In genomic region chr1:73674945-73675561, GRCh38 we compare ENCODE assay signal across 9 cellular contexts.
DNase-seq lines count a peak whose midpoint lies in the region; ATAC-seq, FAIRE-seq and TF ChIP-seq lines count a peak whose summit lies in the region.
"Had no signal": no experiment of that assay in that cellular context is flagged by ENCODE, and none has a peak within 500 bp of the region (broad histone marks: within the 10 kb centered on the region; RNA-seq: fewer than 3 reads in every experiment).

No MANE protein-coding gene starts in this region.

- no peaks in the 10 kb centered on the region for H3K36me3 Mint-ChIP-seq in activated CD4-positive, alpha-beta T cell treated with anti-CD3 and anti-CD28 coated beads for 36 hours (ENCODE audit: low read depth)

- TF ChIP-seq RAD21 in GM12878 (IDR thresholded peaks at IDR 0.05; ENCODE audit: insufficient read depth, low read depth, low read length): peak; percentile 47; the same call in 1 of the 2 replicates

- no peaks in the 10 kb centered on the region for H3K36me3 ChIP-seq in GM06990 (ENCODE audit: control insufficient read depth, insufficient read depth, low read length)
- no peaks in the 10 kb centered on the region for H3K36me3 ChIP-seq in GM12878 (ENCODE audit: control insufficient read depth in 2 of 2, insufficient read depth in 2 of 2, low read length in 1 of 2)
- H3K36me3 ChIP-seq in mucosa of descending colon (ENCODE audit: low read depth): no peaks in the 10 kb centered on the region
- H3K36me3 ChIP-seq: SJCRH30 had no signal

- H2AFZ ChIP-seq in GM12878 (ENCODE audit: control insufficient read depth, low read depth, low read length): no peak overlapping the region

- H4K20me1 ChIP-seq in GM12878 (ENCODE audit: control insufficient read depth, insufficient read depth): no peaks in the 10 kb centered on the region

- TF ChIP-seq POLR2A in GM12878 (IDR thresholded peaks at IDR 0.05; ENCODE audit: low read depth, low read length): no peak

- in situ Hi-C loops in GM12878 (cut with MboI): no loop called here

- no peaks in the 10 kb centered on the region for H3K9me3 ChIP-seq in GM12878 (replicated peaks; ENCODE audit: control insufficient read depth, insufficient read depth, low read length)
- no peaks in the 10 kb centered on the region for H3K9me3 ChIP-seq in mucosa of descending colon
- H3K9me3 ChIP-seq: SJCRH30 had no signal

- no peak overlapping the region for H3K4me2 ChIP-seq in GM12878 (ENCODE audit: control insufficient read depth, insufficient read depth)

- DNase-seq in GM06990 (ENCODE audit: extremely low read depth, insufficient read length) (no peak), NCI-H2029 treated with DMSO at 0.1 percent for 48 hours (lab: John Stamatoyannopoulos, UW) (peak; percentile 17), GM12878 (ENCODE audit: low read depth, low spot score) (no peak), mucosa of descending colon (no peak), nucleus accumbens (lab: John Stamatoyannopoulos, UW) (no peak)
- DNase-seq in stimulated activated CD4-positive, alpha-beta T cell treated with anti-CD3 and anti-CD28 coated beads, Interleukin-2, amount 100 ng/mL, for 24 hours: no peak
- DNase-seq in activated CD4-positive, alpha-beta T cell treated with anti-CD3 and anti-CD28 coated beads for 36 hours: no peak

- RAD21 ChIA-PET in GM12878 (lab: Charles Lee; ENCODE audit: unreplicated experiment): interaction anchor here (1.3 kb wide), 1 partner anchor 19 kb away, joined by 3 read pairs; no protein-coding TSS in a partner anchor

- H3K27me3 Mint-ChIP-seq in activated CD4-positive, alpha-beta T cell treated with anti-CD3 and anti-CD28 coated beads for 36 hours: no peaks in the 10 kb centered on the region

- ATAC-seq in HG02610 (IDR thresholded peaks at IDR 0.05; ENCODE audit: unreplicated experiment) (peak; percentile 87), GM12878 (peak; percentile 76), mucosa of descending colon (peak; percentile 47)
- no peak for ATAC-seq in activated CD4-positive, alpha-beta T cell treated with anti-CD3 and anti-CD28 coated beads for 36 hours

- no peak overlapping the region for H3K4me3 Mint-ChIP-seq in activated CD4-positive, alpha-beta T cell treated with anti-CD3 and anti-CD28 coated beads for 36 hours

- intact Hi-C loops in GM12878 (cut with micrococcal nuclease; ENCODE audit: unreplicated experiment) (no loop called here), mucosa of descending colon (cut with DNase I, micrococcal nuclease) (no loop called here)
- intact Hi-C loops in activated CD4-positive, alpha-beta T cell treated with anti-CD3 and anti-CD28 coated beads for 36 hours (cut with DNase I, micrococcal nuclease): no loop called here

- SMC1A ChIA-PET in GM12878 (lab: Charles Lee; ENCODE audit: uncharacterized antibody, unreplicated experiment): interaction anchor here (0.8 to 1.4 kb wide), 4 partner anchors 11 to 324 kb away, joined by 3 to 4 read pairs (median 3); no protein-coding TSS in a partner anchor

- POLR2A ChIA-PET in GM12878 (lab: Charles Lee): no interaction called here
- POLR2A ChIA-PET in activated CD4-positive, alpha-beta T cell treated with anti-CD3 and anti-CD28 coated beads for 36 hours (lab: Charles Lee): no interaction called here

- TF ChIP-seq CTCF in GM06990 (IDR thresholded peaks at IDR 0.05; ENCODE audit: insufficient read depth, low read length, poor library complexity, severe bottlenecking): peak; percentile 52
- TF ChIP-seq CTCF in GM12878 (IDR thresholded peaks at IDR 0.05 in 2 of 3, conservative IDR thresholded peaks at IDR 0.05 in 1 of 3; ENCODE audit: control insufficient read depth in 2 of 3, extremely low read depth in 1 of 3, insufficient read depth in 1 of 3, low read depth in 3 of 3, low read length in 3 of 3): peak; percentile 40 to 51 (median 41); a peak in 3 of 6 replicates
- TF ChIP-seq CTCF in mucosa of descending colon (IDR thresholded peaks at IDR 0.05): no peak

- BruUV-seq in GM12878 (replicated peaks; lab: Mats Ljungman, UMichigan): no TSS peak

- no peak for TF ChIP-seq EP300 in GM12878 (IDR thresholded peaks at IDR 0.05; ENCODE audit: borderline replicate concordance in 1 of 2, control insufficient read depth in 1 of 2, low read depth in 2 of 2, low read length in 2 of 2)

- no peaks in the 10 kb centered on the region for H3K9me3 Mint-ChIP-seq in activated CD4-positive, alpha-beta T cell treated with anti-CD3 and anti-CD28 coated beads for 36 hours (ENCODE audit: low read depth)

- H3K27ac Mint-ChIP-seq in activated CD4-positive, alpha-beta T cell treated with anti-CD3 and anti-CD28 coated beads for 36 hours: no peak overlapping the region

- WGBS in GM12878 (ENCODE audit: insufficient coverage, insufficient replicate concordance, low lambda C conversion rate, missing lambda C conversion rate): 2% methylated on average over 2 of the region's 2 CpGs

- H3K27ac ChIP-seq in GM12878 (ENCODE audit: control insufficient read depth, insufficient read depth): no peak overlapping the region
- H3K27ac ChIP-seq: SJCRH30 had no signal

- no peaks in the 10 kb centered on the region for H3K79me2 ChIP-seq in GM12878 (ENCODE audit: control insufficient read depth, insufficient read depth, low read length)

- H3K4me1 ChIP-seq in GM12878 (ENCODE audit: control insufficient read depth, insufficient read depth, low read length) (no peaks in the 10 kb centered on the region), mucosa of descending colon (ENCODE audit: low read depth) (no peaks in the 10 kb centered on the region)
- H3K4me1 ChIP-seq: SJCRH30 had no signal

- no peak overlapping the region for H3K9ac ChIP-seq in GM12878 (ENCODE audit: control insufficient read depth, insufficient read depth, low read length)

- H3K4me3 ChIP-seq in GM06990 (replicated peaks; ENCODE audit: low read depth, low read length) (no peak overlapping the region), GM12878 (no peak overlapping the region), mucosa of descending colon (no peak overlapping the region)
- H3K4me3 ChIP-seq: SJCRH30 had no signal

- CTCF ChIA-PET in GM12878 (lab: Yijun Ruan, JAX): interaction anchor here (0.6 to 2.0 kb wide), 13 partner anchors 13 to 342 kb away, joined by 3 to 11 read pairs (median 4); no protein-coding TSS in a partner anchor
- CTCF ChIA-PET in activated CD4-positive, alpha-beta T cell treated with anti-CD3 and anti-CD28 coated beads for 36 hours (lab: Charles Lee): interaction anchor here (0.8 to 1.8 kb wide), 3 partner anchors 14 to 24 kb away, joined by 3 to 5 read pairs (median 3); no protein-coding TSS in a partner anchor

- no peaks in the 10 kb centered on the region for H3K4me1 Mint-ChIP-seq in activated CD4-positive, alpha-beta T cell treated with anti-CD3 and anti-CD28 coated beads for 36 hours

- peak; percentile 89 for FAIRE-seq in GM12878 (lab: Jason Lieb, UNC)

- H3K27me3 ChIP-seq in GM06990 (replicated peaks; ENCODE audit: control insufficient read depth, insufficient read depth, low read length) (no peaks in the 10 kb centered on the region), GM12878 (replicated peaks in 1 of 2; ENCODE audit: control insufficient read depth in 2 of 2, insufficient read depth in 2 of 2, low read length in 1 of 2) (no peaks in the 10 kb centered on the region)
- H3K27me3 ChIP-seq: SJCRH30 had no signal

TF ChIP-seq in GM12878, 131 proteins besides CTCF, POLR2A, EP300 and RAD21:
- TF ChIP-seq SMC3 (IDR thresholded peaks at IDR 0.05; ENCODE audit: borderline replicate concordance, low read length) (peak; percentile 38; the same call in 1 of the 2 replicates), CREB1 (IDR thresholded peaks at IDR 0.05; ENCODE audit: low read depth) (no peak), GABPA (IDR thresholded peaks at IDR 0.05; ENCODE audit: low read depth) (no peak), POU2F2 (IDR thresholded peaks at IDR 0.05; ENCODE audit: borderline replicate concordance, low read depth, low read length) (no peak), HDAC2 (IDR thresholded peaks at IDR 0.05) (no peak), ZNF217 (IDR thresholded peaks at IDR 0.05) (no peak), SIN3A (IDR thresholded peaks at IDR 0.05; ENCODE audit: low read depth, low read length) (no peak)
